In genomic region chr2:68689553-68690537, GRCh38 we compare ENCODE assay signal across 8 cellular contexts. TPM values are rescaled to one million over a fixed set of nuclear protein-coding genes. Genes with fewer than 3 reads are reported as not detected.
A peak's percentile ranks its signal among the peaks of the same experiment; 100 is the strongest.
DNase-seq lines count a peak whose midpoint lies in the region; ATAC-seq and TF ChIP-seq lines count a peak whose summit lies in the region.

No MANE protein-coding gene starts in this region.

- H3K4me3 Mint-ChIP-seq in chondrocyte (ENCODE audit: unreplicated experiment), result no peak overlapping the region

- ATAC-seq in GM18867 (IDR thresholded peaks at IDR 0.05; ENCODE audit: unreplicated experiment) (peak; percentile 91), HG02588 (IDR thresholded peaks at IDR 0.05; ENCODE audit: unreplicated experiment) (peak; percentile 92), lower lobe of right lung (peak; percentile 54 to 61)

- no peaks in the 10 kb centered on the region for H3K9me3 Mint-ChIP-seq in chondrocyte (ENCODE audit: low read depth)

- H3K36me3 ChIP-seq in lower lobe of right lung, result no peaks in the 10 kb centered on the region
- no peaks in the 10 kb centered on the region for H3K36me3 ChIP-seq in suprapubic skin

- intact Hi-C loops in lower lobe of right lung (cut with DNase I), result no loop called here

- H3K27ac ChIP-seq in lower lobe of right lung (peak overlapping the region; percentile 46), suprapubic skin (no peak overlapping the region)

- no peaks in the 10 kb centered on the region for H3K4me1 Mint-ChIP-seq in chondrocyte (ENCODE audit: low read depth)

- H3K4me1 ChIP-seq in lower lobe of right lung (peaks cover 11% of the 10 kb centered on the region), suprapubic skin (no peaks in the 10 kb centered on the region)

- TF ChIP-seq EP300 in suprapubic skin (IDR thresholded peaks at IDR 0.05), result no peak

- 72% methylated on average over 7 of the region's 7 CpGs for WGBS in suprapubic skin

- no peak overlapping the region for H3K27ac Mint-ChIP-seq in chondrocyte (ENCODE audit: unreplicated experiment)

- no peaks in the 10 kb centered on the region for H3K36me3 Mint-ChIP-seq in chondrocyte (ENCODE audit: low read depth)

- no peak for TF ChIP-seq CTCF in lower lobe of right lung (IDR thresholded peaks at IDR 0.05)
- no peak for TF ChIP-seq CTCF in suprapubic skin (IDR thresholded peaks at IDR 0.05)
- TF ChIP-seq CTCF in chondrocyte (IDR thresholded peaks at IDR 0.05), result no peak

- DNase-seq in MV-4-11 (lab: John Stamatoyannopoulos, UW) (peak; percentile 96), lower lobe of right lung (no peak), suprapubic skin (ENCODE audit: low spot score in 2 of 2) (no peak), T1000 (lab: John Stamatoyannopoulos, UW) (no peak), chondrocyte (ENCODE audit: low spot score) (no peak)
- no peak for DNase-seq in NK-92 treated with Interleukin-12 subunit alpha and Interleukin-12 subunit beta, amount 100 ng/mL, for 24 hours (lab: John Stamatoyannopoulos, UW)

- no peaks in the 10 kb centered on the region for H3K27me3 ChIP-seq in lower lobe of right lung (ENCODE audit: low read depth)
- H3K27me3 ChIP-seq in suprapubic skin, result no peaks in the 10 kb centered on the region

- no peaks in the 10 kb centered on the region for H3K9me3 ChIP-seq in lower lobe of right lung
- no peaks in the 10 kb centered on the region for H3K9me3 ChIP-seq in suprapubic skin

- peaks cover 2% of the 10 kb centered on the region for H3K27me3 Mint-ChIP-seq in chondrocyte (ENCODE audit: low read depth)

- H3K4me3 ChIP-seq in lower lobe of right lung (no peak overlapping the region), suprapubic skin (no peak overlapping the region)

- TF ChIP-seq POLR2A in suprapubic skin (IDR thresholded peaks at IDR 0.05), result no peak

RNA-seq across cellular contexts. Expression of gene ARHGAP25, which starts 44.8 kb away (rescaled TPM):
- total RNA-seq in lower lobe of right lung (48.5 TPM), suprapubic skin (10 to 100 TPM in 1 of 4 donors, 1 to 10 TPM in 3; 2.0 to 10.9 (median 6.1) TPM), chondrocyte (0.31 to 0.50 TPM in 2 of 3 replicates, not detected in the other)

RNA-seq across cellular contexts. Expression of gene PROKR1, which starts 46.5 kb away (rescaled TPM):
- total RNA-seq in lower lobe of right lung (not detected), suprapubic skin (under 1 TPM in 2 of 4 donors, not detected in 2; 0.13 to 0.24 TPM), chondrocyte (not detected in 3 replicates)
